8 cellular contexts compared by ENCODE assay signal in the genomic region with DNA sequence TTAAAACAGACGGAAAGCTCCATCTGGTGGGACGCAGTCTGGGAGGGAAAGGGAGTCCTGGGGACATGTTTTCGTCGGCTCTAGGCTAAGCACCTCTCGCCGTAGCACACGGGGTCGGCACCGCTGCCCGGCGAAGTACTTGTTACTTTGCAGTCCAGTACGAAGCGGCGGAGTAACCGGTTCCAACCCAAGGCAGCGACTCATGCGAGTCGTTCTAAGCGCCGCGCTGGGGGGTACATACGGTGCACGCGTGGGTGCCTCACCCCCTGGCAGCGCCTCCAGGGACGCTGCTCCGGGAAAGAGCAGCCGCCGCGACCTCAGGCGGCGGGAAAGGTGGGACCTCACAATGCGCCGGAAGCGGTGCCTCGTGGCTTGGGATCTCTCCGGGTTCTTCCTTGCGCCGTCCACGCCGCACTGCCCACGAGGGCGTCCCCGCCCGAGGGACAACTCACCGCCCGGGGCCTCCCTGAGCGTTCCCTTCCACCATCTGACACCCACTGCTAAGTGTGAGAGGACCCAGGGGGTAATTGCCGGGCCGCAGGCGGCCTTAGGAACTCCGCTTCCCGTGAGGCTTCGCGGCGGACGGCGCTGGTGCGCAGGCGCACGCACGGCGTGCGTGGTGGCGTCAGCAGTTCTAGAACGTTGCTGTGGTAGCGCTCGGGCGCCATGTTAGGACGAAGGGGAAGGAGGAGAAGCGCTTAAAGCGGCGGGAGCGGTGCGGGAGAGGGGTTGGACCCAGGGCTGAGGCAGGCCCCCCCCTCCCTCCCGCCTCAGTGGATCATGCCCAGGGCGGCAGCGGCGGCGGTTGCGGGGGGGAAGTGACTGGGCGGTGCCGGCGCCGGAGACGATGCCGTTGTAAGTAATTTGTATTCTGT. TPM values are rescaled to one million over a fixed set of nuclear protein-coding genes. Genes with fewer than 3 reads are reported as not detected.
A peak's percentile ranks its signal among the peaks of the same experiment; 100 is the strongest.
DNase-seq lines count a peak whose midpoint lies in the region; ATAC-seq and TF ChIP-seq lines count a peak whose summit lies in the region.

A gene (plus strand): TSS at position 637 of the 875 bp plus-strand sequence. CDS start 211 bp downstream, at position 848.

- H3K27me3 Mint-ChIP-seq in naive thymus-derived CD8-positive, alpha-beta T cell: peaks cover 0 to 8% (median 3%) of the 10 kb centered on the region in 5 donors

- H3K27me3 ChIP-seq in DOHH2 (ENCODE audit: control insufficient read depth, low read length): no peaks in the 10 kb centered on the region
- H3K27me3 ChIP-seq in GM23248 (replicated peaks; ENCODE audit: insufficient read depth): no peaks in the 10 kb centered on the region
- no peaks in the 10 kb centered on the region for H3K27me3 ChIP-seq in fibroblast of lung (ENCODE audit: control insufficient read depth, insufficient read depth, low read length)

- TF ChIP-seq CTCF in DOHH2 (IDR thresholded peaks at IDR 0.05; ENCODE audit: low read depth, low read length, poor library complexity, severe bottlenecking) (peak; percentile 34), fibroblast of lung (conservative IDR thresholded peaks at IDR 0.05 in 1 of 2, IDR thresholded peaks at IDR 0.05 in 1 of 2; ENCODE audit: low read depth in 1 of 2, low read length in 2 of 2) (peak in 1 of 2 donors; percentile 12)

- H3K36me3 Mint-ChIP-seq in naive thymus-derived CD8-positive, alpha-beta T cell: peaks cover 3 to 16% (median 7%) of the 10 kb centered on the region in 3 donors

- peaks cover 53% of the 10 kb centered on the region for H3K36me3 ChIP-seq in DOHH2 (ENCODE audit: control insufficient read depth, low read length)
- no peaks in the 10 kb centered on the region for H3K36me3 ChIP-seq in GM23248 (ENCODE audit: low read depth)
- no peaks in the 10 kb centered on the region for H3K36me3 ChIP-seq in fibroblast of lung (ENCODE audit: control insufficient read depth, insufficient read depth, low read length)

- H3K4me3 Mint-ChIP-seq in naive thymus-derived CD8-positive, alpha-beta T cell: peak within 1 kb of the TSS; percentile 87 to 100 (median 98)

- WGBS in GM23248 (ENCODE audit: low coverage in 1 of 2, low lambda C conversion rate in 2 of 2, missing lambda C conversion rate in 2 of 2), 2 experiments: 1 to 2% methylated on average over 80 to 81 of the region's 87 CpGs

- H3K4me2 ChIP-seq in DOHH2 (ENCODE audit: low read length): peak within 1 kb of the TSS; percentile 89
- H3K4me2 ChIP-seq in GM23248 (ENCODE audit: unreplicated experiment): peak within 1 kb of the TSS; percentile 95
- H3K4me2 ChIP-seq in fibroblast of lung (ENCODE audit: extremely low read depth, insufficient read depth, low read length): peak within 1 kb of the TSS; percentile 98

- peak; percentile 85 to 87 for ATAC-seq in naive thymus-derived CD8-positive, alpha-beta T cell

- in situ Hi-C loops in GM23248 (cut with MboI): no loop called here

- POLR2A ChIA-PET in naive thymus-derived CD8-positive, alpha-beta T cell (lab: Charles Lee): no interaction called here

- H3K9me2 ChIP-seq in DOHH2 (replicated peaks; ENCODE audit: control insufficient read depth, low read length) (no peaks in the 10 kb centered on the region), GM23248 (ENCODE audit: insufficient read depth) (no peaks in the 10 kb centered on the region)

- H3K4me1 ChIP-seq in DOHH2 (ENCODE audit: control insufficient read depth, low read length): peaks cover 62% of the 10 kb centered on the region
- H3K4me1 ChIP-seq in GM23248 (ENCODE audit: insufficient read depth): peaks cover 17% of the 10 kb centered on the region
- H3K4me1 ChIP-seq in fibroblast of lung (ENCODE audit: control insufficient read depth, extremely low read depth, insufficient read depth, low read length): no peaks in the 10 kb centered on the region

- H3K27ac Mint-ChIP-seq in naive thymus-derived CD8-positive, alpha-beta T cell: peak within 1 kb of the TSS; percentile 97 to 99 (median 99)

- peaks cover 11% of the 10 kb centered on the region for H3F3A ChIP-seq in DOHH2 (ENCODE audit: control insufficient read depth, insufficient read depth)
- H3F3A ChIP-seq in GM23248 (ENCODE audit: insufficient read depth): 0 out of 2 replicates have a peak, but pooled peaks cover 9% of the 10 kb centered on the region

- H3K27ac ChIP-seq in DOHH2 (ENCODE audit: low read depth, low read length) (peak within 1 kb of the TSS; percentile 69), GM23248 (peak within 1 kb of the TSS; percentile 83), fibroblast of lung (ENCODE audit: insufficient read depth, low read length) (peak within 1 kb of the TSS; percentile 93)

- peaks cover 30 to 53% (median 49%) of the 10 kb centered on the region in 4 donors for H3K4me1 Mint-ChIP-seq in naive thymus-derived CD8-positive, alpha-beta T cell

- H3K9me3 ChIP-seq in DOHH2 (ENCODE audit: control insufficient read depth, insufficient read depth, low read length) (no peaks in the 10 kb centered on the region), GM23248 (ENCODE audit: low read depth) (no peaks in the 10 kb centered on the region), fibroblast of lung (ENCODE audit: control insufficient read depth, insufficient read depth, low read depth, low read length) (no peaks in the 10 kb centered on the region)

- H3K9me3 Mint-ChIP-seq in naive thymus-derived CD8-positive, alpha-beta T cell: no peaks in the 10 kb centered on the region

- H3K79me2 ChIP-seq in DOHH2 (ENCODE audit: control insufficient read depth, low read length) (peaks cover 65% of the 10 kb centered on the region), GM23248 (ENCODE audit: insufficient read depth) (peaks cover 47% of the 10 kb centered on the region), fibroblast of lung (ENCODE audit: control insufficient read depth, insufficient read depth, low read length) (peaks cover 48% of the 10 kb centered on the region)

- H2AFZ ChIP-seq in GM23248 (peak within 1 kb of the TSS; percentile 98), fibroblast of lung (ENCODE audit: low read length) (peak within 1 kb of the TSS; percentile 79)

- H3K9ac ChIP-seq in GM23248 (peak within 1 kb of the TSS; percentile 90), fibroblast of lung (ENCODE audit: insufficient read depth, low read length) (peak within 1 kb of the TSS; percentile 96)

- peak within 1 kb of the TSS; percentile 91 for H3K4me3 ChIP-seq in DOHH2 (ENCODE audit: low read length)
- peak within 1 kb of the TSS; percentile 89 for H3K4me3 ChIP-seq in GM23248
- H3K4me3 ChIP-seq in fibroblast of lung (replicated peaks in 1 of 4; ENCODE audit: control extremely low read depth in 1 of 4, insufficient read depth in 1 of 4, low read depth in 3 of 4, low read length in 4 of 4): peak within 1 kb of the TSS; percentile 95 to 99 (median 96)

- H4K20me1 ChIP-seq in DOHH2 (ENCODE audit: control insufficient read depth, insufficient read depth, low read depth, low read length): peaks cover 34% of the 10 kb centered on the region
- peaks cover 5% of the 10 kb centered on the region; the same call in 1 of the 2 replicates for H4K20me1 ChIP-seq in GM23248 (ENCODE audit: insufficient read depth)
- no peaks in the 10 kb centered on the region for H4K20me1 ChIP-seq in fibroblast of lung (ENCODE audit: control insufficient read depth, extremely low read depth, insufficient read depth, low read length)

- DNase-seq in GM23248: peak; percentile 99
- DNase-seq in Kasumi-1 (lab: John Stamatoyannopoulos, UW): peak; percentile 89 to 92
- DNase-seq in RPMI7951 (ENCODE audit: low read depth): peak; percentile 90
- DNase-seq in activated T-helper 1 cell treated with anti-CD3 and anti-CD28 coated beads, Interleukin-2, amount 50 U/mL, for 16 hours (ENCODE audit: low read depth in 1 of 2, low spot score in 1 of 2): peak; percentile 91 to 94
- DNase-seq in fibroblast of lung (ENCODE audit: low read depth in 2 of 2): peak; percentile 93 to 95
- peak; percentile 91 to 97 (median 95) for DNase-seq in naive thymus-derived CD8-positive, alpha-beta T cell
- peak; percentile 91 to 94 (median 92) for DNase-seq in stimulated activated naive CD4-positive, alpha-beta T cell (lab: John Stamatoyannopoulos, UW)

RNA-seq across cellular contexts. Expression of the gene that starts here (rescaled TPM):
- 62.6 and 64.3 TPM in 2 replicates for total RNA-seq in GM23248 (2014; rRNA removed; shearing (Covaris generic))
- polyA plus RNA-seq in GM23248 (2016; fragmentation: Nextera tagmentation; extraction: Ambion mirVana): 119 and 124 TPM in 2 replicates
- total RNA-seq in RPMI7951 (2014; rRNA removed; shearing (Covaris generic)): 60.3 and 75.5 TPM in 2 replicates
- 103 and 109 TPM in 2 replicates for total RNA-seq in fibroblast of lung
- polyA plus RNA-seq in fibroblast of lung: 140 and 141 TPM in 2 replicates
- polyA plus RNA-seq in fibroblast of lung (2012): 83.7 and 89.8 TPM in 2 replicates
- polyA minus RNA-seq in fibroblast of lung (ENCODE audit: low replicate concordance): 76.6 and 78.4 TPM in 2 replicates
- 100 to 1,000 TPM; 249 to 289 TPM for total RNA-seq in naive thymus-derived CD8-positive, alpha-beta T cell
- polyA plus RNA-seq in naive thymus-derived CD8-positive, alpha-beta T cell: 10 to 100 TPM; 63.3 to 79.4 (median 71.9) TPM

Comparison
In these comparisons a context has a peak if more than half of its experiments do, and no peak if none do; other contexts are left out.
1. Peak in every context shown above with its lines: DNase-seq, ATAC-seq, H3K4me3 ChIP-seq and H3K27ac ChIP-seq.